Comparison of ENCODE assay signal across 8 cellular contexts in genomic region chr11:57762235-57762866, GRCh38. TPM values are rescaled to one million over a fixed set of nuclear protein-coding genes. Genes with fewer than 3 reads are reported as not detected.
A peak's percentile ranks its signal among the peaks of the same experiment; 100 is the strongest.
DNase-seq lines count a peak whose midpoint lies in the region; ATAC-seq and TF ChIP-seq lines count a peak whose summit lies in the region.

No MANE protein-coding gene starts in this region.

- H3K4me3 ChIP-seq in astrocyte of the spinal cord (ENCODE audit: low read depth, low read length), result peak overlapping the region; percentile 96

- in situ Hi-C loops in astrocyte of the spinal cord (cut with HindIII; ENCODE audit: low sequenced_read_pairs), result no loop called here

- TF ChIP-seq CTCF in astrocyte of the spinal cord (IDR thresholded peaks at IDR 0.05; ENCODE audit: low read depth, low read length), result no peak

- peak overlapping the region; percentile 1 for H3K27ac ChIP-seq in temporal lobe (ENCODE audit: low read depth, low read length)

- no peak for ATAC-seq in HG02798 (IDR thresholded peaks at IDR 0.05; ENCODE audit: poor library complexity, unreplicated experiment)
- ATAC-seq in HG02885 (IDR thresholded peaks at IDR 0.05; ENCODE audit: poor library complexity, unreplicated experiment), result no peak
- ATAC-seq in GM18858 (IDR thresholded peaks at IDR 0.05; ENCODE audit: unreplicated experiment), result no peak

- DNase-seq in NCI-H2227 treated with DMSO at 0.1 percent for 48 hours (lab: John Stamatoyannopoulos, UW) (peak; percentile 48), NCI-H2227 (lab: John Stamatoyannopoulos, UW; ENCODE audit: unreplicated experiment) (no peak), astrocyte of the spinal cord (ENCODE audit: low read depth, low spot score) (peak; percentile 29), left kidney (ENCODE audit: low read depth, low spot score) (peak; percentile 78)

RNA-seq across cellular contexts. Expression of gene CTNND1, which starts 0.7 kb away (rescaled TPM):
- total RNA-seq in temporal lobe, result 134 TPM

RNA-seq across cellular contexts. Expression of gene BTBD18, which starts 10.7 kb away (rescaled TPM):
- not detected for total RNA-seq in temporal lobe

RNA-seq across cellular contexts. Expression of gene SELENOH, which starts 21.1 kb away (rescaled TPM):
- 44.0 TPM for total RNA-seq in temporal lobe

RNA-seq across cellular contexts. Expression of gene TMX2, which starts 50.0 kb away (rescaled TPM):
- 38.4 TPM for total RNA-seq in temporal lobe

RNA-seq across cellular contexts. Expression of gene MED19, which starts 50.3 kb away (rescaled TPM):
- total RNA-seq in temporal lobe, result 24.1 TPM
